In genomic region chr3:194404365-194405140, GRCh38 we compare ENCODE assay signal across 9 cellular contexts. TPM values are rescaled to one million over a fixed set of nuclear protein-coding genes. Genes with fewer than 3 reads are reported as not detected.
A peak's percentile ranks its signal among the peaks of the same experiment; 100 is the strongest.
DNase-seq lines count a peak whose midpoint lies in the region; ATAC-seq, FAIRE-seq and TF ChIP-seq lines count a peak whose summit lies in the region.
"Had no signal": no experiment of that assay in that cellular context is flagged by ENCODE, and none has a peak within 500 bp of the region (broad histone marks: within the 10 kb centered on the region; RNA-seq: fewer than 3 reads in every experiment).

No MANE protein-coding gene starts in this region.

- no peak for ATAC-seq in activated T-cell treated with anti-CD3 and anti-CD28 coated beads, Interleukin-2, amount 50 U/mL, for 72 hours (replicated peaks in 1 of 2)
- ATAC-seq in upper lobe of left lung (ENCODE audit: low FRiP score in 2 of 2) (peak in 1 of 2 donors; percentile 58), GM21423 (IDR thresholded peaks at IDR 0.05; ENCODE audit: unreplicated experiment) (no peak)

- H3K4me1 Mint-ChIP-seq in activated T-cell treated with anti-CD3 and anti-CD28 coated beads, Interleukin-2, amount 50 U/mL, for 72 hours (ENCODE audit: low read depth) = peaks cover 28% of the 10 kb centered on the region

- no peaks in the 10 kb centered on the region for H3K27me3 Mint-ChIP-seq in activated T-cell treated with anti-CD3 and anti-CD28 coated beads, Interleukin-2, amount 50 U/mL, for 72 hours (ENCODE audit: low read depth)

- H3K36me3 Mint-ChIP-seq in activated T-cell treated with anti-CD3 and anti-CD28 coated beads, Interleukin-2, amount 50 U/mL, for 72 hours (ENCODE audit: insufficient read depth in 2 of 2) = peaks cover 0 to 12% of the 10 kb centered on the region in 2 donors

- no peak for TF ChIP-seq EP300 in upper lobe of left lung (IDR thresholded peaks at IDR 0.05)

- no peak overlapping the region for H3K4me3 Mint-ChIP-seq in activated T-cell treated with anti-CD3 and anti-CD28 coated beads, Interleukin-2, amount 50 U/mL, for 72 hours

- in situ Hi-C loops in GM13977 (cut with MboI; ENCODE audit: low pct_unique_long_range_greater_than_20kb, low sequenced_read_pairs, unreplicated experiment) = no loop called here

- DNase-seq in GM13977 (ENCODE audit: low spot score) = no peak
- DNase-seq in NCI-H2171 treated with DMSO at 0.1 percent for 48 hours (lab: John Stamatoyannopoulos, UW) = peak; percentile 66
- DNase-seq in activated T-cell treated with anti-CD3 and anti-CD28 coated beads, Interleukin-2, amount 50 U/mL, for 72 hours = peak; percentile 33 to 46
- no peak for DNase-seq in upper lobe of left lung
- no peak for DNase-seq in effector memory CD4-positive, alpha-beta T cell

- H3K36me3 ChIP-seq in upper lobe of left lung = peaks cover 0 to 24% (median 3%) of the 10 kb centered on the region in 4 donors
- no peaks in the 10 kb centered on the region for H3K36me3 ChIP-seq in effector memory CD4-positive, alpha-beta T cell (ENCODE audit: control insufficient read depth, insufficient read depth, low read length)

- WGBS in upper lobe of left lung, 2 donors = 45 to 48% methylated on average over 10 of the region's 10 CpGs

- H3K27me3 ChIP-seq in upper lobe of left lung = no peaks in the 10 kb centered on the region
- no peaks in the 10 kb centered on the region for H3K27me3 ChIP-seq in effector memory CD4-positive, alpha-beta T cell (replicated peaks; ENCODE audit: control insufficient read depth, insufficient read depth, low read length, poor library complexity, severe bottlenecking)

- peak; percentile 87 for FAIRE-seq in islet of Langerhans (lab: Jason Lieb, UNC)

- H3K4me1 ChIP-seq in upper lobe of left lung = peaks cover 0 to 5% (median 0%) of the 10 kb centered on the region in 4 donors
- H3K4me1 ChIP-seq in effector memory CD4-positive, alpha-beta T cell (ENCODE audit: control insufficient read depth, insufficient read depth, low read length, poor library complexity, severe bottlenecking) = no peaks in the 10 kb centered on the region

- H3K9me3 Mint-ChIP-seq in activated T-cell treated with anti-CD3 and anti-CD28 coated beads, Interleukin-2, amount 50 U/mL, for 72 hours = no peaks in the 10 kb centered on the region

- no peak overlapping the region for H3K4me3 ChIP-seq in upper lobe of left lung
- no peak overlapping the region for H3K4me3 ChIP-seq in effector memory CD4-positive, alpha-beta T cell (ENCODE audit: insufficient read depth, low read depth, low read length, poor library complexity, severe bottlenecking)

- H3K9me3 ChIP-seq in upper lobe of left lung = no peaks in the 10 kb centered on the region
- H3K9me3 ChIP-seq in effector memory CD4-positive, alpha-beta T cell (ENCODE audit: control insufficient read depth, low read length) = no peaks in the 10 kb centered on the region

- TF ChIP-seq POLR2A in upper lobe of left lung (IDR thresholded peaks at IDR 0.05) = no peak

- H3K27ac ChIP-seq in C4-2B (no peak overlapping the region), upper lobe of left lung (no peak overlapping the region)
- no peak overlapping the region for H3K27ac ChIP-seq in effector memory CD4-positive, alpha-beta T cell (ENCODE audit: insufficient read depth, low read length, poor library complexity, severe bottlenecking)

- H3K27ac Mint-ChIP-seq in activated T-cell treated with anti-CD3 and anti-CD28 coated beads, Interleukin-2, amount 50 U/mL, for 72 hours = peak overlapping the region; percentile 0

- TF ChIP-seq CTCF in C4-2B (conservative IDR thresholded peaks at IDR 0.05) (peak; percentile 92), GM13977 (IDR thresholded peaks at IDR 0.05; ENCODE audit: extremely low read depth, insufficient read depth, missing control alignments) (peak; percentile 61), upper lobe of left lung (IDR thresholded peaks at IDR 0.05) (peak; percentile 17 to 59 (median 52))

RNA-seq across cellular contexts. Expression of gene GP5, which starts 5.5 kb away (rescaled TPM):
- 1 to 10 TPM; 1.6 to 1.9 TPM for total RNA-seq in activated T-cell treated with anti-CD3 and anti-CD28 coated beads, Interleukin-2, amount 50 U/mL, for 72 hours
- total RNA-seq in upper lobe of left lung = 1 to 10 TPM in 1 of 6 donors, under 1 TPM in 3, not detected in 2; 0.09 to 1.1 (median 0.20) TPM

RNA-seq across cellular contexts. Expression of gene LRRC15, which starts 35.0 kb away (rescaled TPM):
- not detected for total RNA-seq in activated T-cell treated with anti-CD3 and anti-CD28 coated beads, Interleukin-2, amount 50 U/mL, for 72 hours
- total RNA-seq in upper lobe of left lung = 1 to 10 TPM in 2 of 6 donors, under 1 TPM in 1, not detected in 3; 0.15 to 1.1 (median 1.0) TPM

RNA-seq across cellular contexts. Expression of gene CPN2, which starts 53.4 kb away (rescaled TPM):
- total RNA-seq in activated T-cell treated with anti-CD3 and anti-CD28 coated beads, Interleukin-2, amount 50 U/mL, for 72 hours = not detected
- total RNA-seq in upper lobe of left lung = under 1 TPM in 1 of 6 donors, not detected in 5; 0.10 TPM
- total RNA-seq: mononuclear cell had no signal

Comparison
In these comparisons a context has a peak if more than half of its experiments do, and no peak if none do; other contexts are left out.
1. DNase-seq: peak in NCI-H2171 treated with DMSO at 0.1 percent for 48 hours (single experiment) and activated T-cell treated with anti-CD3 and anti-CD28 coated beads, Interleukin-2, amount 50 U/mL, for 72 hours (2 of 2); none in GM13977 (single experiment), upper lobe of left lung (0 of 2) and effector memory CD4-positive, alpha-beta T cell (0 of 3).
2. Peak in every context shown above with its lines, with median percentiles within 50 percentile points of each other: CTCF ChIP-seq.